In the genomic region with DNA sequence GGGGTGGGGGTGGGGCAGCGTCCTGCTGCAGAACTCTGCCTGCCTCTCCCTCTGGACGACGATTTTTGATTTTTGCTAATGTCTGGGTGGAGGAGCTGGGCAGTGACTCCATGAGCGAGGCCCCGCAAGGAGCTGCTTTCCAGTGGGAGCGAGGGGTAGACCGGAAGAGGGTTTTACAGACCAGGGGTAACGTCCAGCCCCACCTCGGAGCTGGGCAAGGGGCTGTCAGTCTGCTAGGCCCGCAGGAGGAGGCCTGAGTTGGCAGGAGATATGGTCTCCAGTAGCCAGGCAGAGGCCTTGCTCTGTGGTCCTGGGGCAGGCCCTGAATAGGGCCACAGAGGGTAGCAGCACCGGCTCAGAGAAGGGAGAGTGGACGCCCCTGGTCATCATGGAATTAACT, we compare ENCODE assay signal across 8 cellular contexts. TPM values are rescaled to one million over a fixed set of nuclear protein-coding genes. Genes with fewer than 3 reads are reported as not detected.
"Had no signal": no experiment of that assay in that cellular context is flagged by ENCODE, and none has a peak within 500 bp of the region (broad histone marks: within the 10 kb centered on the region; RNA-seq: fewer than 3 reads in every experiment).

No MANE protein-coding gene starts in this region.

- H3K9me3 Mint-ChIP-seq: GM23338 had no signal

- FAIRE-seq: H1, H54, HTR-8/SVneo had no signal

- H3K4me3 ChIP-seq: GM23338 had no signal

- H3K4me3 Mint-ChIP-seq: GM23338, H9 had no signal

- ATAC-seq: GM23338 had no signal

- H3K27ac Mint-ChIP-seq: GM23338, H9 had no signal

- DNase-seq: H9, HCEC 1CT, IMR-90 had no signal

RNA-seq across cellular contexts. Expression of a gene that starts 9.0 kb away (rescaled TPM):
- total RNA-seq: HT-29 had no signal

RNA-seq across cellular contexts. Expression of a gene that starts 46.9 kb away (rescaled TPM):
- total RNA-seq: GM23338, H1, HT-29, IMR-90 had no signal
- polyA plus RNA-seq: GM23338, IMR-90 had no signal
